In genomic region chr11:18617688-18618340, GRCh38 we compare ENCODE assay signal across 8 cellular contexts. TPM values are rescaled to one million over a fixed set of nuclear protein-coding genes. Genes with fewer than 3 reads are reported as not detected.
A peak's percentile ranks its signal among the peaks of the same experiment; 100 is the strongest.
DNase-seq lines count a peak whose midpoint lies in the region; ATAC-seq and TF ChIP-seq lines count a peak whose summit lies in the region.

No MANE protein-coding gene starts in this region.

- peaks cover 46% of the 10 kb centered on the region for H3K4me1 Mint-ChIP-seq in T-helper 17 cell

- H3K4me3 Mint-ChIP-seq in T-helper 17 cell: peak overlapping the region; percentile 86

- no peak for TF ChIP-seq POLR2A in thyroid gland (IDR thresholded peaks at IDR 0.05)

- H3K27ac ChIP-seq in right atrium auricular region (peak overlapping the region; percentile 4 to 54), urinary bladder (ENCODE audit: low read depth) (peak overlapping the region; percentile 38), thyroid gland (no peak overlapping the region)

- WGBS in urinary bladder: 72% methylated on average over 10 of the region's 10 CpGs
- 73 to 84% methylated on average over 10 of the region's 10 CpGs for WGBS in thyroid gland, 2 donors

- H3K27ac Mint-ChIP-seq in T-helper 17 cell: peak overlapping the region; percentile 64

- DNase-seq in right atrium auricular region (ENCODE audit: low spot score) (no peak), cardiac septum (ENCODE audit: low spot score) (no peak), T-helper 17 cell (peak in 1 of 3 donors; percentile 16), fibroblast of mammary gland (ENCODE audit: low read depth) (peak; percentile 51), thyroid gland (no peak), middle frontal gyrus (ENCODE audit: extremely low spot score, low spot score) (no peak)

- TF ChIP-seq CTCF in right atrium auricular region (IDR thresholded peaks at IDR 0.05) (no peak), fibroblast of mammary gland (conservative IDR thresholded peaks at IDR 0.05; ENCODE audit: control insufficient read depth, insufficient read depth, low read depth, low read length) (no peak), thyroid gland (IDR thresholded peaks at IDR 0.05) (no peak)

- H3K4me1 ChIP-seq in right atrium auricular region: peaks cover 0 to 21% of the 10 kb centered on the region in 2 donors
- no peaks in the 10 kb centered on the region for H3K4me1 ChIP-seq in urinary bladder (ENCODE audit: insufficient read depth)
- peaks cover 5 to 10% of the 10 kb centered on the region in 2 donors for H3K4me1 ChIP-seq in thyroid gland

- H3K9me3 ChIP-seq in right atrium auricular region (no peaks in the 10 kb centered on the region), T-helper 17 cell (ENCODE audit: control insufficient read depth, low read length, poor library complexity, severe bottlenecking) (no peaks in the 10 kb centered on the region), thyroid gland (no peaks in the 10 kb centered on the region)

- ATAC-seq in T-helper 17 cell: peak; percentile 88
- ATAC-seq in GM19324 (IDR thresholded peaks at IDR 0.05; ENCODE audit: low FRiP score, unreplicated experiment): no peak

- H3K27me3 Mint-ChIP-seq in T-helper 17 cell: no peaks in the 10 kb centered on the region

- H3K27me3 ChIP-seq in right atrium auricular region (no peaks in the 10 kb centered on the region), thyroid gland (no peaks in the 10 kb centered on the region)

- intact Hi-C loops in cardiac septum (cut with DNase I): no loop called here
- intact Hi-C loops in thyroid gland (cut with DNase I): no loop called here

- H3K36me3 Mint-ChIP-seq in T-helper 17 cell (ENCODE audit: low read depth): peaks cover 8% of the 10 kb centered on the region

- H3K4me3 ChIP-seq in right atrium auricular region (no peak overlapping the region), fibroblast of mammary gland (ENCODE audit: control insufficient read depth, low read depth, low read length) (no peak overlapping the region), urinary bladder (ENCODE audit: low read depth, low read length) (no peak overlapping the region), thyroid gland (replicated peaks in 1 of 3) (no peak overlapping the region)

- H3K36me3 ChIP-seq in right atrium auricular region (peaks cover 23% of the 10 kb centered on the region), urinary bladder (ENCODE audit: insufficient read depth) (peaks cover 3% of the 10 kb centered on the region), thyroid gland (peaks cover 22% of the 10 kb centered on the region in 2 donors)

RNA-seq across cellular contexts. Expression of gene SPTY2D1, which starts 16.3 kb away (rescaled TPM):
- 10 to 100 TPM in 1 of 2 donors, 1 to 10 TPM in 1; 9.2 to 15.3 TPM for total RNA-seq in right atrium auricular region
- total RNA-seq in cardiac septum: 9.8 TPM
- 10 to 100 TPM; 55.0 to 70.6 TPM for total RNA-seq in T-helper 17 cell
- 27.1 TPM for total RNA-seq in urinary bladder
- 8.9 TPM for polyA plus RNA-seq in urinary bladder
- total RNA-seq in thyroid gland: 10 to 100 TPM; 18.1 to 26.9 (median 24.9) TPM

RNA-seq across cellular contexts. Expression of gene MISFA, which starts 18.2 kb away (rescaled TPM):
- total RNA-seq in right atrium auricular region (1 to 10 TPM; 1.3 to 8.3 TPM), cardiac septum (6.4 TPM), T-helper 17 cell (1 to 10 TPM in 1 of 2 donors, under 1 TPM in 1; 0.99 to 1.9 TPM), urinary bladder (2.6 TPM), thyroid gland (1 to 10 TPM in 3 of 4 donors, not detected in 1; 1.3 to 5.7 (median 4.4) TPM)
- 1.0 TPM for polyA plus RNA-seq in urinary bladder

RNA-seq across cellular contexts. Expression of gene UEVLD, which starts 29.3 kb away (rescaled TPM):
- total RNA-seq in right atrium auricular region: 10 to 100 TPM; 19.7 to 20.7 TPM
- 16.6 TPM for total RNA-seq in cardiac septum
- total RNA-seq in T-helper 17 cell: 10 to 100 TPM in 1 of 2 donors, 1 to 10 TPM in 1; 8.0 to 12.6 TPM
- total RNA-seq in urinary bladder: 37.6 TPM
- 15.2 TPM for polyA plus RNA-seq in urinary bladder
- 10 to 100 TPM; 19.5 to 37.9 (median 35.4) TPM for total RNA-seq in thyroid gland

Comparison
In these comparisons a context has a peak if more than half of its experiments do, and no peak if none do; other contexts are left out.
1. H3K27ac ChIP-seq: peak in right atrium auricular region (2 of 2) and urinary bladder (single experiment); none in thyroid gland (0 of 3).